ENCODE assay signal across 20 cellular contexts in the genomic region with DNA sequence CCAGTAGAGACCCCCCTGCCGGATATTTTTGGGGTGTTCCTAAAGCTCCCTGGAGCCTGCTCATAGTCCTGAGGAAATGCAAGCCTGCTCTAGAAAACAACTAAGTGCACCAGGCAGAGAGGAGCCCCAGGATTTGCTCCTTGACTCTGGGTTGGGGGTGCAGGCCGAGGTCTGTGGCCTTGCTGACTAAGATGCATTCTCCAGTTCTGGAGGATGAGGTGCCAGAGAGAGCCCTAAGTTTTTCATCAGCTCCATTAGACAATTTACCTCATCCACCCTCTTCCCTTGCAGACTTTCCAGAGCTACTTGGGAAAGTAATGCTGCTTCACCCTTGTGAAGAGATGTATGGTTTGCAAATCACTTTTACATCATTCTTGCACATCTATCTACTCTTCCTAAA. TPM values are rescaled to one million over a fixed set of nuclear protein-coding genes. Genes with fewer than 3 reads are reported as not detected.
A peak's percentile ranks its signal among the peaks of the same experiment; 100 is the strongest.
DNase-seq lines count a peak whose midpoint lies in the region; ATAC-seq and TF ChIP-seq lines count a peak whose summit lies in the region.
"Had no signal": no experiment of that assay in that cellular context is flagged by ENCODE, and none has a peak within 500 bp of the region (broad histone marks: within the 10 kb centered on the region; RNA-seq: fewer than 3 reads in every experiment).

No MANE protein-coding gene starts in this region.

- no peak overlapping the region for H3K4me3 ChIP-seq in mammary epithelial cell (replicated peaks in 1 of 3; ENCODE audit: insufficient read depth in 1 of 3, low read depth in 2 of 3, low read length in 3 of 3)
- no peak overlapping the region for H3K4me3 ChIP-seq in mesodermal cell (ENCODE audit: extremely low read depth, insufficient read depth, low read length, poor library complexity, severe bottlenecking)
- no peak overlapping the region for H3K4me3 ChIP-seq in vagina
- H3K4me3 ChIP-seq: dorsolateral prefrontal cortex, gastroesophageal sphincter, HAP-1, Peyer's patch had no signal

- 67% methylated on average over 2 of the region's 2 CpGs for whole genome bisulfite sequencing in mammary epithelial cell (ENCODE audit: low coverage, missing lambda C conversion rate)
- 55 to 73% methylated on average over 2 of the region's 2 CpGs for WGBS in mesodermal cell (ENCODE audit: insufficient coverage in 2 of 2), 2 experiments

- no peaks in the 10 kb centered on the region for H3K9me3 Mint-ChIP-seq in MCF 10A (ENCODE audit: unreplicated experiment)
- H3K9me3 Mint-ChIP-seq: activated naive CD8-positive, alpha-beta T cell treated with anti-CD3 and anti-CD28 coated beads, Interleukin-2, amount 50 U/mL, for 24 hours; activated T-helper 1 cell treated with anti-CD3 and anti-CD28 coated beads, Interleukin-12 subunit alpha, Interleukin-12 subunit beta, Interleukin-2, Interleukin-4 antibody, amounts not matched to agents 30 ng/mL and 10 ng/mL and 1 ng/mL, durations not matched to agents 14 hours and 24 hours and 36 hours; CD14-positive monocyte; IgD-negative memory B cell had no signal

- no peak for ATAC-seq in left cardiac atrium
- ATAC-seq: activated CD4-positive, CD25-positive, alpha-beta regulatory T cell treated with anti-CD3 and anti-CD28 coated beads, Interleukin-2, amount 50 U/mL, for 24 hours; activated naive CD8-positive, alpha-beta T cell treated with anti-CD3 and anti-CD28 coated beads, Interleukin-2, amount 50 U/mL, for 24 hours; gastroesophageal sphincter had no signal

- H3K27me3 Mint-ChIP-seq in MCF 10A (ENCODE audit: insufficient read depth, unreplicated experiment), result no peaks in the 10 kb centered on the region
- H3K27me3 Mint-ChIP-seq: activated naive CD8-positive, alpha-beta T cell treated with anti-CD3 and anti-CD28 coated beads, Interleukin-2, amount 50 U/mL, for 24 hours; IgD-negative memory B cell had no signal

- H3K4me1 Mint-ChIP-seq in MCF 10A (ENCODE audit: insufficient read depth, unreplicated experiment), result peaks cover 64% of the 10 kb centered on the region
- H3K4me1 Mint-ChIP-seq: activated naive CD8-positive, alpha-beta T cell treated with anti-CD3 and anti-CD28 coated beads, Interleukin-2, amount 50 U/mL, for 24 hours had no signal

- POLR2A ChIA-PET in MCF 10A (lab: Yijun Ruan, JAX), result interaction anchor here (0.6 to 5.0 kb wide), 12 partner anchors 10 to 1348 kb away, joined by 3 to 90 read pairs (median 4); a partner anchor contains a TSS

- H3K9ac ChIP-seq in mammary epithelial cell (ENCODE audit: insufficient read depth, low read length), result no peak overlapping the region

- H3K4me1 ChIP-seq in mammary epithelial cell (ENCODE audit: insufficient read depth, low read length) (peaks cover 43% of the 10 kb centered on the region), mesodermal cell (ENCODE audit: control insufficient read depth, insufficient read depth, low read length, poor library complexity, severe bottlenecking) (peaks cover 44% of the 10 kb centered on the region), vagina (peaks cover 26% of the 10 kb centered on the region)

- dilution Hi-C loops in mammary epithelial cell (cut with HindIII; ENCODE audit: low sequenced_read_pairs), result no loop called here

- H3K36me3 Mint-ChIP-seq in MCF 10A (ENCODE audit: insufficient read depth, unreplicated experiment), result peaks cover 55% of the 10 kb centered on the region
- H3K36me3 Mint-ChIP-seq: CD14-positive monocyte had no signal

- in situ Hi-C loops in mammary epithelial cell (cut with MboI; ENCODE audit: low sequenced_read_pairs in 2 of 2), result loop anchor here in 1 of 2 donors (25.0 kb wide), 1 partner anchor 288 kb away; a partner anchor contains a TSS

- intact Hi-C loops in MCF 10A (cut with micrococcal nuclease) (no loop called here), mammary epithelial cell (cut with micrococcal nuclease) (loop anchor here (2.0 kb wide), 1 partner anchor 20 kb away; no protein-coding TSS in a partner anchor), vagina (cut with DNase I) (loop anchor here (10.0 kb wide), 1 partner anchor 904 kb away; no protein-coding TSS in a partner anchor), left cardiac atrium (cut with DNase I) (no loop called here)

- TF ChIP-seq POLR2A in vagina (IDR thresholded peaks at IDR 0.05) (no peak), erythroblast (IDR thresholded peaks at IDR 0.05; ENCODE audit: low read length) (no peak)

- H2AFZ ChIP-seq in mammary epithelial cell (ENCODE audit: low read depth, low read length), result no peak overlapping the region

- peaks cover 23% of the 10 kb centered on the region for H3K79me2 ChIP-seq in mammary epithelial cell (ENCODE audit: insufficient read depth, low read length)

- BruUV-seq in MCF 10A (replicated peaks; lab: Mats Ljungman, UMichigan) (no TSS peak), mammary epithelial cell (replicated peaks; lab: Mats Ljungman, UMichigan) (no TSS peak)

- no peak overlapping the region for H3K4me2 ChIP-seq in mammary epithelial cell (ENCODE audit: insufficient read depth, low read depth, low read length)

- CTCF ChIA-PET in MCF 10A (lab: Yijun Ruan, JAX), result interaction anchor here (0.6 to 2.5 kb wide), 11 partner anchors 10 to 385 kb away, joined by 3 to 15 read pairs (median 4); a partner anchor contains a TSS
- CTCF ChIA-PET in mammary epithelial cell (lab: Charles Lee; ENCODE audit: low non-redundant PET), result interaction anchor here (0.7 kb wide), 1 partner anchor 63 kb away, joined by 3 read pairs; no protein-coding TSS in a partner anchor

- H3K36me3 ChIP-seq in mammary epithelial cell (ENCODE audit: insufficient read depth, low read length) (no peaks in the 10 kb centered on the region), mesodermal cell (ENCODE audit: control insufficient read depth, insufficient read depth, low read length) (no peaks in the 10 kb centered on the region), vagina (no peaks in the 10 kb centered on the region)
- H3K36me3 ChIP-seq: gastroesophageal sphincter, HAP-1, Peyer's patch had no signal

- H3K9me3 ChIP-seq in mammary epithelial cell (replicated peaks; ENCODE audit: insufficient read depth, low read length), result no peaks in the 10 kb centered on the region
- no peaks in the 10 kb centered on the region for H3K9me3 ChIP-seq in mesodermal cell (ENCODE audit: control insufficient read depth, low read length)
- H3K9me3 ChIP-seq in vagina, result no peaks in the 10 kb centered on the region
- H3K9me3 ChIP-seq: gastroesophageal sphincter, HAP-1, Peyer's patch had no signal

- no peak overlapping the region for H3K27ac ChIP-seq in mammary epithelial cell (ENCODE audit: insufficient read depth, low read depth, low read length)
- H3K27ac ChIP-seq in VCaP, result peak overlapping the region; percentile 80
- H3K27ac ChIP-seq in mesodermal cell (ENCODE audit: low read depth, low read length, severe bottlenecking), result peak overlapping the region; percentile 60
- H3K27ac ChIP-seq in vagina, result peak overlapping the region; percentile 54
- H3K27ac ChIP-seq: dorsolateral prefrontal cortex had no signal

- H3K27ac Mint-ChIP-seq in MCF 10A (ENCODE audit: low read depth, unreplicated experiment), result peak overlapping the region; percentile 67
- H3K27ac Mint-ChIP-seq: activated naive CD8-positive, alpha-beta T cell treated with anti-CD3 and anti-CD28 coated beads, Interleukin-2, amount 50 U/mL, for 24 hours; activated T-helper 1 cell treated with anti-CD3 and anti-CD28 coated beads, Interleukin-12 subunit alpha, Interleukin-12 subunit beta, Interleukin-2, Interleukin-4 antibody, amounts not matched to agents 30 ng/mL and 10 ng/mL and 1 ng/mL, durations not matched to agents 14 hours and 24 hours and 36 hours; IgD-negative memory B cell had no signal

- peak overlapping the region; percentile 45 for H3K4me3 Mint-ChIP-seq in MCF 10A (ENCODE audit: unreplicated experiment)
- H3K4me3 Mint-ChIP-seq: activated naive CD8-positive, alpha-beta T cell treated with anti-CD3 and anti-CD28 coated beads, Interleukin-2, amount 50 U/mL, for 24 hours; activated T-helper 1 cell treated with anti-CD3 and anti-CD28 coated beads, Interleukin-12 subunit alpha, Interleukin-12 subunit beta, Interleukin-2, Interleukin-4 antibody, amounts not matched to agents 30 ng/mL and 10 ng/mL and 1 ng/mL, durations not matched to agents 14 hours and 24 hours and 36 hours; CD14-positive monocyte; IgD-negative memory B cell had no signal

- H4K20me1 ChIP-seq in mammary epithelial cell (ENCODE audit: insufficient read depth, low read length), result no peaks in the 10 kb centered on the region

- DNase-seq in MCF 10A (ENCODE audit: unreplicated experiment) (no peak), mammary epithelial cell (no peak), vagina (ENCODE audit: extremely low spot score in 2 of 2) (no peak), erythroblast (lab: John Stamatoyannopoulos, UW) (no peak), left cardiac atrium (no peak), occipital lobe (lab: John Stamatoyannopoulos, UW) (no peak)
- DNase-seq: activated naive CD8-positive, alpha-beta T cell treated with anti-CD3 and anti-CD28 coated beads, Interleukin-2, amount 50 U/mL, for 24 hours; dorsolateral prefrontal cortex; GDM1; retina; stimulated activated naive CD4-positive, alpha-beta T cell treated with Interleukin-2 at 50 U/mL for 16 hours had no signal

- no peak for TF ChIP-seq CTCF in MCF 10A (IDR thresholded peaks at IDR 0.05; ENCODE audit: unreplicated experiment)
- no peak for TF ChIP-seq CTCF in mammary epithelial cell (conservative IDR thresholded peaks at IDR 0.05 in 1 of 2, IDR thresholded peaks at IDR 0.05 in 1 of 2; ENCODE audit: extremely low read depth in 1 of 2, insufficient read depth in 1 of 2, low read depth in 1 of 2, low read length in 2 of 2)
- no peak for TF ChIP-seq CTCF in VCaP (conservative IDR thresholded peaks at IDR 0.05)
- no peak for TF ChIP-seq CTCF in vagina (IDR thresholded peaks at IDR 0.05)

- H3K27me3 ChIP-seq in mammary epithelial cell (ENCODE audit: insufficient read depth, low read length) (no peaks in the 10 kb centered on the region), vagina (no peaks in the 10 kb centered on the region)
- H3K27me3 ChIP-seq: dorsolateral prefrontal cortex, gastroesophageal sphincter, Peyer's patch had no signal

RNA-seq across cellular contexts. Expression of a gene that starts 9.1 kb away (rescaled TPM):
- total RNA-seq in MCF 10A (2022) (90.6 and 162 TPM in 2 replicates), mammary epithelial cell (10 to 100 TPM; 43.3 to 59.0 TPM), vagina (16.0 TPM), left cardiac atrium (1 to 10 TPM; 3.9 TPM), occipital lobe (8.4 TPM)
- 7.0 TPM for polyA plus RNA-seq in mammary epithelial cell
- 14.2 TPM for polyA minus RNA-seq in mammary epithelial cell
- polyA plus RNA-seq in mesodermal cell (2013, experiment 1 of 2), result 8.8 TPM
- polyA plus RNA-seq in mesodermal cell (2013, experiment 2 of 2), result 7.9 TPM

RNA-seq across cellular contexts. Expression of a gene that starts 38.0 kb away (rescaled TPM):
- total RNA-seq in MCF 10A (2022), result 0.32 and 0.33 TPM in 2 replicates
- total RNA-seq in mammary epithelial cell, result 1 to 10 TPM; 2.0 to 3.7 TPM
- 1.1 TPM for polyA plus RNA-seq in mammary epithelial cell
- not detected for polyA minus RNA-seq in mammary epithelial cell
- polyA plus RNA-seq in mesodermal cell (2013, experiment 1 of 2), result 3.7 TPM
- 2.5 TPM for polyA plus RNA-seq in mesodermal cell (2013, experiment 2 of 2)
- 13.0 TPM for total RNA-seq in vagina
- 1 to 10 TPM; 2.0 to 2.7 TPM for total RNA-seq in left cardiac atrium
- 3.1 TPM for total RNA-seq in occipital lobe
- polyA plus RNA-seq: CD14-positive monocyte, IgD-negative memory B cell had no signal

Comparison
In these comparisons a context has a peak if more than half of its experiments do, and no peak if none do; other contexts are left out.
1. intact Hi-C loops: an anchor here in mammary epithelial cell (2.0 kb wide) and vagina (10.0 kb wide); none called in MCF 10A and left cardiac atrium.